8 cellular contexts compared by ENCODE assay signal in genomic region chr6:75602164-75602896, GRCh38. TPM values are rescaled to one million over a fixed set of nuclear protein-coding genes. Genes with fewer than 3 reads are reported as not detected.
DNase-seq lines count a peak whose midpoint lies in the region; ATAC-seq and TF ChIP-seq lines count a peak whose summit lies in the region.

No MANE protein-coding gene starts in this region.

- H3K4me1 Mint-ChIP-seq in T-helper 1 cell treated with Interleukin-12 subunit alpha and Interleukin-12 subunit beta and Interleukin-4 antibody, amounts not matched to agents 30 μg/mL and 1 μg/mL, for 36 hours (ENCODE audit: low read depth) = peaks cover 41% of the 10 kb centered on the region

- intact Hi-C loops in ascending aorta (cut with DNase I) = loop anchor here (5.0 to 10.0 kb wide), 4 partner anchors 188 to 1948 kb away; partner anchors contain the start of genes SLC17A5 and TMEM30A

- no peaks in the 10 kb centered on the region for H3K9me3 ChIP-seq in ascending aorta
- H3K9me3 ChIP-seq in iPS-18c (ENCODE audit: control insufficient read depth, insufficient read depth, low read length) = peaks cover 2% of the 10 kb centered on the region

- H3K27ac Mint-ChIP-seq in T-helper 1 cell treated with Interleukin-12 subunit alpha and Interleukin-12 subunit beta and Interleukin-4 antibody, amounts not matched to agents 30 μg/mL and 1 μg/mL, for 36 hours = peak overlapping the region; percentile 96

- H3K4me1 ChIP-seq in ascending aorta = peaks cover 5 to 17% of the 10 kb centered on the region in 2 donors

- peak overlapping the region; percentile 97 for H3K4me3 Mint-ChIP-seq in T-helper 1 cell treated with Interleukin-12 subunit alpha and Interleukin-12 subunit beta and Interleukin-4 antibody, amounts not matched to agents 30 μg/mL and 1 μg/mL, for 36 hours

- H3K27ac ChIP-seq in ascending aorta = peak overlapping the region; percentile 98 to 99

- H3K4me3 ChIP-seq in ascending aorta = peak overlapping the region; percentile 91 to 94
- peak overlapping the region; percentile 90 for H3K4me3 ChIP-seq in iPS-18c (ENCODE audit: insufficient read depth, low read depth, low read length)

- no peaks in the 10 kb centered on the region for H3K36me3 ChIP-seq in ascending aorta

- H3K36me3 Mint-ChIP-seq in T-helper 1 cell treated with Interleukin-12 subunit alpha and Interleukin-12 subunit beta and Interleukin-4 antibody, amounts not matched to agents 30 μg/mL and 1 μg/mL, for 36 hours (ENCODE audit: low read depth) = peaks cover 16% of the 10 kb centered on the region

- H3K27me3 Mint-ChIP-seq in T-helper 1 cell treated with Interleukin-12 subunit alpha and Interleukin-12 subunit beta and Interleukin-4 antibody, amounts not matched to agents 30 μg/mL and 1 μg/mL, for 36 hours (ENCODE audit: low read depth) = no peaks in the 10 kb centered on the region

- peak; percentile 52 for DNase-seq in DMS79 treated with DMSO at 0.1 percent for 48 hours (lab: John Stamatoyannopoulos, UW)
- peak in 43 of 76 experiments; percentile 19 to 88 (median 50) for DNase-seq in HUDEP-2 (lab: John Stamatoyannopoulos, UW; ENCODE audit: unreplicated experiment in 76 of 76)
- DNase-seq in ascending aorta (ENCODE audit: low spot score in 2 of 2) = peak in 1 of 2 donors; percentile 75
- DNase-seq in stimulated activated CD4-positive, alpha-beta T cell treated with anti-CD3 and anti-CD28 coated beads, Interleukin-12 subunit alpha, Interleukin-12 subunit beta, amount 100 ng/mL, for 24 hours (ENCODE audit: low read depth in 2 of 2) = peak; percentile 45
- DNase-seq in middle frontal gyrus (ENCODE audit: extremely low spot score, low spot score) = no peak

- peak; percentile 36 for ATAC-seq in GM21390 (IDR thresholded peaks at IDR 0.05; ENCODE audit: unreplicated experiment)

- TF ChIP-seq CTCF in ascending aorta (IDR thresholded peaks at IDR 0.05) = no peak

- no peaks in the 10 kb centered on the region for H3K9me3 Mint-ChIP-seq in T-helper 1 cell treated with Interleukin-12 subunit alpha and Interleukin-12 subunit beta and Interleukin-4 antibody, amounts not matched to agents 30 μg/mL and 1 μg/mL, for 36 hours

- H3K27me3 ChIP-seq in ascending aorta = no peaks in the 10 kb centered on the region

RNA-seq across cellular contexts. Expression of gene SENP6, which starts 0.7 kb away (rescaled TPM):
- 24.4 TPM for total RNA-seq in ascending aorta
